ENCODE assay signal across 8 cellular contexts in genomic region chr20:45971675-45972499, GRCh38. TPM values are rescaled to one million over a fixed set of nuclear protein-coding genes. Genes with fewer than 3 reads are reported as not detected.
A peak's percentile ranks its signal among the peaks of the same experiment; 100 is the strongest.
DNase-seq lines count a peak whose midpoint lies in the region; ATAC-seq and TF ChIP-seq lines count a peak whose summit lies in the region.

Gene ZNF335, minus strand, starts transcription at chr20:45972203. Its CDS starts 793 bp downstream, at chr20:45971410.

- CTCF ChIA-PET in IMR-90 (lab: Yijun Ruan, JAX), result interaction anchor here (2.6 to 3.0 kb wide), 2 partner anchors 12 to 14 kb away, joined by 10 to 13 read pairs; no protein-coding TSS in a partner anchor

- no TSS peak for BruUV-seq in IMR-90 (replicated peaks; lab: Mats Ljungman, UMichigan)

- H3K4ac ChIP-seq in IMR-90 (ENCODE audit: low read depth, low read length), result peak within 1 kb of the TSS; percentile 99

- peaks cover 17% of the 10 kb centered on the region; the same call in 1 of the 2 replicates for H3K9me1 ChIP-seq in IMR-90 (ENCODE audit: insufficient read depth, low read length)

- H2BK15ac ChIP-seq in IMR-90 (ENCODE audit: low read depth, low read length), result peak within 1 kb of the TSS; percentile 100

- ATAC-seq in GM21528 (IDR thresholded peaks at IDR 0.05; ENCODE audit: low FRiP score, unreplicated experiment) (peak; percentile 63), IMR-90 (ENCODE audit: low read depth) (peak; percentile 89)

- H2BK20ac ChIP-seq in IMR-90 (ENCODE audit: low read depth, low read length), result peak within 1 kb of the TSS; percentile 97

- peaks cover 14 to 47% of the 10 kb centered on the region in 2 experiments; a peak in 3 of 4 replicates for H3K79me1 ChIP-seq in IMR-90 (ENCODE audit: low read depth in 1 of 2, low read length in 2 of 2)

- H2BK5ac ChIP-seq in IMR-90 (ENCODE audit: low read depth, low read length, poor library complexity, severe bottlenecking), result peak within 1 kb of the TSS; percentile 98

- peak; percentile 96 for TF ChIP-seq POLR2A in IMR-90 (IDR thresholded peaks at IDR 0.05; ENCODE audit: low read depth, low read length)

- DNase-seq in DMS114 treated with DMSO at 0.1 percent for 48 hours (lab: John Stamatoyannopoulos, UW; ENCODE audit: unreplicated experiment) (peak; percentile 78), IMR-90 (peak; percentile 96), OCI-M1 (lab: John Stamatoyannopoulos, UW) (peak; percentile 98), activated T-cell treated with anti-CD3 and anti-CD28 coated beads for 24 hours (ENCODE audit: low read depth) (peak; percentile 93), epidermal melanocyte (ENCODE audit: insufficient read length, low spot score) (peak; percentile 94)
- DNase-seq in stimulated activated CD8-positive, alpha-beta memory T cell treated with anti-CD3 and anti-CD28 coated beads, Interleukin-4, amount 100 ng/mL, for 1 hour (ENCODE audit: low read depth in 2 of 2, low spot score in 1 of 2), result peak; percentile 86 to 87

- no peak for TF ChIP-seq RAD21 in IMR-90 (IDR thresholded peaks at IDR 0.05; ENCODE audit: low read length)

- H3K4me3 ChIP-seq in IMR-90 (ENCODE audit: insufficient read depth, low read depth, low read length) (peak within 1 kb of the TSS; percentile 67), mononuclear cell (ENCODE audit: low read length) (peak within 1 kb of the TSS; percentile 97)

- H4K8ac ChIP-seq in IMR-90 (ENCODE audit: low read depth in 2 of 2, low read length in 2 of 2), result peak within 1 kb of the TSS; percentile 91 to 99

- peak within 1 kb of the TSS; percentile 95 for H4K5ac ChIP-seq in IMR-90 (ENCODE audit: low read depth, low read length)

- intact Hi-C loops in IMR-90 (cut with micrococcal nuclease), result loop anchor here (5.0 kb wide), 3 partner anchors 80 to 430 kb away; partner anchors contain the start of genes CTSA, NCOA5 and NEURL2

- dilution Hi-C loops in IMR-90 (cut with HindIII; ENCODE audit: low sequenced_read_pairs, unreplicated experiment), result no loop called here

- H2AK9ac ChIP-seq in IMR-90 (replicated peaks; ENCODE audit: low read depth, low read length, poor library complexity), result peak within 1 kb of the TSS; percentile 99

- POLR2A ChIA-PET in IMR-90 (lab: Charles Lee; ENCODE audit: unreplicated experiment), result interaction anchor here (1.3 kb wide), 1 partner anchor 38 kb away, joined by 3 read pairs; no protein-coding TSS in a partner anchor

- H3K9me3 ChIP-seq in IMR-90 (ENCODE audit: control insufficient read depth, insufficient read depth, low read length), result no peaks in the 10 kb centered on the region
- no peaks in the 10 kb centered on the region for H3K9me3 ChIP-seq in mononuclear cell (ENCODE audit: low read depth, low read length)

- peak; percentile 17; the same call in 1 of the 2 replicates for TF ChIP-seq CTCF in IMR-90 (conservative IDR thresholded peaks at IDR 0.05; ENCODE audit: low read depth, low read length)

- H2AFZ ChIP-seq in IMR-90 (replicated peaks; ENCODE audit: low read length, poor library complexity), result peak within 1 kb of the TSS; percentile 100

- in situ Hi-C loops in IMR-90 (cut with MboI; ENCODE audit: low sequenced_read_pairs), result no loop called here

- H3K4me2 ChIP-seq in IMR-90 (ENCODE audit: low read depth, low read length), result peak within 1 kb of the TSS; percentile 95

- H2BK120ac ChIP-seq in IMR-90 (ENCODE audit: low read depth, low read length), result peak within 1 kb of the TSS; percentile 99

- H3K4me1 ChIP-seq in IMR-90 (ENCODE audit: control insufficient read depth, insufficient read depth, low read length) (peaks cover 13% of the 10 kb centered on the region), mononuclear cell (ENCODE audit: insufficient read depth, low read length) (peaks cover 45% of the 10 kb centered on the region)

- no peaks in the 10 kb centered on the region for H3K27me3 ChIP-seq in IMR-90 (ENCODE audit: control insufficient read depth, insufficient read depth, low read length)
- H3K27me3 ChIP-seq in mononuclear cell (ENCODE audit: insufficient read depth, low read length), result no peaks in the 10 kb centered on the region

- H3K9ac ChIP-seq in IMR-90 (ENCODE audit: low read depth, low read length), result peak within 1 kb of the TSS; percentile 95

- peak within 1 kb of the TSS; percentile 100 for H3K14ac ChIP-seq in IMR-90 (replicated peaks; ENCODE audit: low read depth, low read length)

- peak within 1 kb of the TSS; percentile 94 for H3K23ac ChIP-seq in IMR-90 (ENCODE audit: low read depth, low read length)

- peaks cover 28% of the 10 kb centered on the region for H4K20me1 ChIP-seq in IMR-90 (ENCODE audit: insufficient read depth, low read length)

- H3K18ac ChIP-seq in IMR-90 (ENCODE audit: low read depth, low read length), result peak within 1 kb of the TSS; percentile 97

- WGBS in IMR-90 (ENCODE audit: extremely low coverage in 2 of 2, insufficient read length in 1 of 2), 2 experiments, result 1% methylated on average over 49 of the region's 72 CpGs; no CpG with 5 or more reads in 1 of the 2 experiments

- peak within 1 kb of the TSS; percentile 100 for H4K91ac ChIP-seq in IMR-90 (ENCODE audit: insufficient read depth, low read depth, low read length)

- peak within 1 kb of the TSS; percentile 100 for H3K56ac ChIP-seq in IMR-90 (ENCODE audit: extremely low read depth, insufficient read depth, low read length)

- H2AK5ac ChIP-seq in IMR-90 (ENCODE audit: low read depth, low read length), result peak within 1 kb of the TSS; percentile 90

- peaks cover 24% of the 10 kb centered on the region for H3K36me3 ChIP-seq in IMR-90 (ENCODE audit: control insufficient read depth, insufficient read depth, low read length)

- peak within 1 kb of the TSS; percentile 97 for H3K27ac ChIP-seq in IMR-90 (ENCODE audit: insufficient read depth, low read length)

TF ChIP-seq in IMR-90, 13 proteins besides CTCF, POLR2A, EP300 and RAD21:
- TF ChIP-seq BHLHE40 (IDR thresholded peaks at IDR 0.05; ENCODE audit: low read depth, low read length) (peak; percentile 97), MXI1 (IDR thresholded peaks at IDR 0.05; ENCODE audit: borderline replicate concordance, low read depth, low read length) (no peak), MAZ (IDR thresholded peaks at IDR 0.05; ENCODE audit: borderline replicate concordance, low read depth, low read length) (peak; percentile 85; the same call in 1 of the 2 replicates), FOS (IDR thresholded peaks at IDR 0.05; ENCODE audit: low read depth, low read length) (no peak; the same call in 1 of the 2 replicates), RCOR1 (IDR thresholded peaks at IDR 0.05; ENCODE audit: insufficient replicate concordance, low read length) (peak; percentile 3), NFE2L2 (IDR thresholded peaks at IDR 0.05; ENCODE audit: low read depth, low read length) (0 out of 2 replicates have a peak, but pooled peaks have one; percentile 1), ELK1 (IDR thresholded peaks at IDR 0.05; ENCODE audit: borderline replicate concordance, low read depth, low read length) (0 out of 2 replicates have a peak, but pooled peaks have one; percentile 2), CHD1 (IDR thresholded peaks at IDR 0.05; ENCODE audit: low read depth, low read length) (peak; percentile 98; the same call in 1 of the 2 replicates)

RNA-seq across cellular contexts. Expression of gene ZNF335, which starts in this region (rescaled TPM):
- total RNA-seq in IMR-90 (2012; rRNA removed) (11.8 and 12.5 TPM in 2 replicates), mononuclear cell (49.4 TPM)
- 17.8 and 20.2 TPM in 2 replicates for polyA plus RNA-seq in IMR-90 (2012; rRNA removed)
- 6.2 and 10.9 TPM in 2 replicates for polyA plus RNA-seq in IMR-90 (2012; cell fraction: cytosol; rRNA removed)
- 89.9 and 166 TPM in 2 replicates for polyA plus RNA-seq in IMR-90 (2012; cell fraction: nucleus; rRNA removed; ENCODE audit: low replicate concordance)

Comparison
In these comparisons a context has a peak if more than half of its experiments do, and no peak if none do; other contexts are left out.
1. Peak in every context shown above with its lines: DNase-seq, ATAC-seq, H3K4me3 ChIP-seq and H3K27ac ChIP-seq.